ENCODE assay signal across 20 cellular contexts in the genomic region with DNA sequence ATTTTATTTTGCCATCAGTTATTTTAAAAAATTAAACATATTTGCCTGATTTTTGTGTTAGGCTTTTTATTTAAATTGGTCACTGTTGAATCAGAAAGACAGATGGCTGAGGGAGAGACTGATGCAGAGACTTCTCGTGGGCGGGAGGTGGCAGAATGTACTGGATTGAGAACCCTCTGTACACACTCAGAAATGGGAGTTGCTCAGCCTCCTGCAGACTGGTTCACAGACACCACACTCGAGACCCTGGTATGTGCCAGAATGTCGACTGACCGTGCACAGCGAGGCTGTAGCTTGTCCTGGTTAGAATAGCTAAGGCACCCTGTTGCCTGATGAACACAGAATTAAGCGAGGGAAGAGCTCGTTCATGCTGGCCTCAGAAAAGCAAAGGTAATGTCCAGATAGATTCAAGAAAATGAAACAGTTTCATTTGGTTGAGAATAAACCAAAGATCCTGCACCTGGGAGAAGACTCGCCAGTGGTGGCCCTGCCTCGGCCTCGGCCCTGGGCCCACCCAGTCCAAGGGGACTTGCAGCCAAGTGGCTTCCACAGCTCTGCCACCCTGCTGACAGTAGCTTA.
A peak's percentile ranks its signal among the peaks of the same experiment; 100 is the strongest.
DNase-seq lines count a peak whose midpoint lies in the region; ATAC-seq and TF ChIP-seq lines count a peak whose summit lies in the region.
"Had no signal": no experiment of that assay in that cellular context is flagged by ENCODE, and none has a peak within 500 bp of the region (broad histone marks: within the 10 kb centered on the region; RNA-seq: fewer than 3 reads in every experiment).

No MANE protein-coding gene starts in this region.

- peaks cover 40% of the 10 kb centered on the region for H3K36me3 ChIP-seq in BE2C

- no peak for ATAC-seq in GM21723 (IDR thresholded peaks at IDR 0.05; ENCODE audit: unreplicated experiment)
- ATAC-seq: activated T-cell treated with anti-CD3 and anti-CD28 coated beads, Interleukin-2, amount 50 U/mL, for 72 hours; T-cell had no signal

- TF ChIP-seq CTCF in LNCaP clone FGC (IDR thresholded peaks at IDR 0.05; ENCODE audit: control insufficient read depth, extremely low read depth, insufficient read depth) (peak; percentile 48), BE2C (IDR thresholded peaks at IDR 0.05; ENCODE audit: low read depth, low read length) (no peak)

- no peaks in the 10 kb centered on the region for H3K4me1 ChIP-seq in BE2C
- H3K4me1 ChIP-seq: left ventricle myocardium inferior, sigmoid colon had no signal

- H3K27ac ChIP-seq in angular gyrus (ENCODE audit: low read depth, low read length): peak overlapping the region; percentile 57
- H3K27ac ChIP-seq: left ventricle myocardium inferior, sigmoid colon had no signal

- no peaks in the 10 kb centered on the region for H3K9me3 ChIP-seq in BE2C
- H3K9me3 ChIP-seq: sigmoid colon had no signal

- no peak overlapping the region for H3K4me3 ChIP-seq in LNCaP clone FGC (ENCODE audit: low read depth, low read length)
- no peak overlapping the region for H3K4me3 ChIP-seq in BE2C (ENCODE audit: low read depth, low read length)
- H3K4me3 ChIP-seq: left ventricle myocardium inferior, sigmoid colon had no signal

- DNase-seq in DMS 273 treated with DMSO at 0.1 percent for 48 hours (lab: John Stamatoyannopoulos, UW): peak; percentile 50
- DNase-seq in LNCaP clone FGC (ENCODE audit: low read depth): no peak
- DNase-seq in middle frontal gyrus (ENCODE audit: extremely low spot score, low spot score): peak; percentile 22
- DNase-seq in stimulated activated CD4-positive, alpha-beta T cell treated with anti-CD3 and anti-CD28 coated beads, Interleukin-2, amount 100 ng/mL, for 24 hours: no peak
- no peak for DNase-seq in activated naive CD4-positive, alpha-beta T cell treated with anti-CD3 and anti-CD28 coated beads, Interleukin-2, amount 50 U/mL, for 16 hours
- no peak for DNase-seq in BE2C
- DNase-seq: activated CD4-positive, alpha-beta T cell treated with anti-CD3 and anti-CD28 coated beads, Interleukin-2, amount 50 U/mL, for 48 hours; activated naive CD8-positive, alpha-beta T cell treated with anti-CD3 and anti-CD28 coated beads for 36 hours; activated T-cell treated with anti-CD3 and anti-CD28 coated beads, Interleukin-2, amount 50 U/mL, for 72 hours; COR-L47; left ventricle myocardium inferior; MM.1S; NCI-H1930; nucleus accumbens; sigmoid colon; stimulated activated CD4-positive, alpha-beta T cell treated with anti-CD3 and anti-CD28 coated beads, Interleukin-4, amount 100 ng/mL, for 1 hour; stimulated activated CD8-positive, alpha-beta memory T cell treated with anti-CD3 and anti-CD28 coated beads, Interleukin-4, amount 100 ng/mL, for 48 hours; T-cell had no signal

- no peaks in the 10 kb centered on the region for H3K27me3 ChIP-seq in BE2C
- H3K27me3 ChIP-seq: sigmoid colon had no signal

Comparison
In these comparisons a context has a peak if more than half of its experiments do, and no peak if none do; other contexts are left out.
1. DNase-seq: peak in DMS 273 treated with DMSO at 0.1 percent for 48 hours (single experiment) and middle frontal gyrus (single experiment); none in LNCaP clone FGC (single experiment), stimulated activated CD4-positive, alpha-beta T cell treated with anti-CD3 and anti-CD28 coated beads, Interleukin-2, amount 100 ng/mL, for 24 hours (0 of 2), activated naive CD4-positive, alpha-beta T cell treated with anti-CD3 and anti-CD28 coated beads, Interleukin-2, amount 50 U/mL, for 16 hours (single experiment) and BE2C (single experiment).